Comparison of ENCODE assay signal across 32 cellular contexts in the genomic region with DNA sequence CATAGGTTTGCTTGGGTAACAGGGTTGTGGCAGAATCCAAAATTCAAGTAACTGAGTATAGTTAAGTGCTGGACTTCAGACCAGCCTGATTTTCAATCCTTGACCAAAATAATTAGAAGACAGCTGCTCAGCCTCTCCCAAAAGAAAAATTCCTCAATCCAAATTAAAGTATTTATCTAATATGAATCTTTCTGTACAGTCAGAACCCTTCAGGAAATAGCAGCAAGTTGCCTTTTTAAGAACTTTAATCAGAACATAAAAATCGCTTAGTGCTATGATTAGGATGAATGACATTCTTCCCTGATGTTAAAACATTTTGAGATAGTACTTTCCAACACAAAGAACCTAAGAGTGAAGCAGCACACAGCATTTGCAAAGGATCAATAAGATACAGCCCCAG.
"Had no signal": no experiment of that assay in that cellular context is flagged by ENCODE, and none has a peak within 500 bp of the region (broad histone marks: within the 10 kb centered on the region; RNA-seq: fewer than 3 reads in every experiment).

No MANE protein-coding gene starts in this region.

- H3K27ac ChIP-seq: gastrocnemius medialis, right lobe of liver, thyroid gland, upper lobe of left lung had no signal

- H3K36me3 ChIP-seq: right lobe of liver, thyroid gland, upper lobe of left lung had no signal

- H3K27me3 ChIP-seq: esophagus squamous epithelium, gastrocnemius medialis, right lobe of liver, thyroid gland, upper lobe of left lung had no signal

- H3K9me3 Mint-ChIP-seq: activated naive CD4-positive, alpha-beta T cell treated with anti-CD3 and anti-CD28 coated beads, Interleukin-2, amount 50 U/mL, for 24 hours; activated naive CD8-positive, alpha-beta T cell treated with anti-CD3 and anti-CD28 coated beads, Interleukin-2, amount 50 U/mL, for 24 hours; activated T-helper 2 cell treated with anti-CD3 and anti-CD28 coated beads, Interferon-gamma antibody, Interleukin-2, Interleukin-4, amounts not matched to agents 10 μg/mL and 5 μg/mL and 100 μg/mL, durations not matched to agents 14 hours and 24 hours and 36 hours; central memory CD8-positive, alpha-beta T cell; naive thymus-derived CD8-positive, alpha-beta T cell; neural crest cell; stimulated activated memory B cell treated with anti-CD40 and anti-IgM and Interleukin-4, amounts not matched to agents 10 μg/mL and 1 μg/mL and 100 μg/mL, for 72 hours; stimulated activated naive CD8-positive, alpha-beta T cell treated with anti-CD3 and anti-CD28 coated beads, Interleukin-15, amount 100 ng/mL, for 72 hours; WTC11 had no signal

- H3K4me3 ChIP-seq: esophagus squamous epithelium, gastrocnemius medialis, right lobe of liver, thyroid gland, upper lobe of left lung had no signal

- H3K4me3 Mint-ChIP-seq: activated CD8-positive, alpha-beta memory T cell treated with anti-CD3 and anti-CD28 coated beads, Interleukin-2, amount 10 ng/mL, durations not matched to agents 7 days and 5 days; activated CD8-positive, alpha-beta T cell treated with anti-CD3 and anti-CD28 coated beads, Interleukin-2, amount 10 ng/mL, durations not matched to agents 7 days and 5 days; activated naive CD8-positive, alpha-beta T cell treated with anti-CD3 and anti-CD28 coated beads, Interleukin-2, amount 50 U/mL, for 24 hours; central memory CD8-positive, alpha-beta T cell; naive thymus-derived CD8-positive, alpha-beta T cell; neural crest cell; stimulated activated memory B cell treated with anti-CD40 and anti-IgM and Interleukin-4, amounts not matched to agents 10 μg/mL and 1 μg/mL and 100 μg/mL, for 72 hours; stimulated activated naive CD8-positive, alpha-beta T cell treated with anti-CD3 and anti-CD28 coated beads, Interleukin-15, amount 100 ng/mL, for 72 hours; WTC11 had no signal

- DNase-seq: activated CD8-positive, alpha-beta memory T cell treated with anti-CD3 and anti-CD28 coated beads, Interleukin-2, amount 10 ng/mL, durations not matched to agents 7 days and 5 days; activated CD8-positive, alpha-beta T cell treated with anti-CD3 and anti-CD28 coated beads, Interleukin-2, amount 10 ng/mL, durations not matched to agents 7 days and 5 days; activated naive CD8-positive, alpha-beta T cell treated with anti-CD3 and anti-CD28 coated beads, Interleukin-2, amount 50 U/mL, for 24 hours; activated T-cell treated with anti-CD3 and anti-CD28 coated beads, Interleukin-2, amount 50 U/mL, for 48 hours; amygdala; dermis blood vessel endothelial cell; effector CD4-positive, alpha-beta T cell; esophagus squamous epithelium; gastrocnemius medialis; glutamatergic neuron; islet precursor cell; left cardiac atrium; left ventricle myocardium superior; midbrain; naive thymus-derived CD8-positive, alpha-beta T cell; occipital lobe; right lobe of liver; small intestine; stimulated activated CD4-positive, alpha-beta T cell treated with anti-CD3 and anti-CD28 coated beads, Interleukin-1b, Interleukin-23, amount 100 ng/mL, for 48 hours; stimulated activated CD4-positive, alpha-beta T cell treated with anti-CD3 and anti-CD28 coated beads, Interleukin-4, amount 100 ng/mL, for 4 hours; stimulated activated CD8-positive, alpha-beta memory T cell treated with anti-CD3 and anti-CD28 coated beads, Interleukin-4, amount 100 ng/mL, for 48 hours; stimulated activated naive CD8-positive, alpha-beta T cell treated with anti-CD3 and anti-CD28 coated beads, Interleukin-15, amount 100 ng/mL, for 72 hours; substantia nigra; T-helper 2 cell; thyroid gland; upper lobe of left lung had no signal

- H3K27me3 Mint-ChIP-seq: activated naive CD4-positive, alpha-beta T cell treated with anti-CD3 and anti-CD28 coated beads, Interleukin-2, amount 50 U/mL, for 24 hours; central memory CD8-positive, alpha-beta T cell had no signal

- H3K9me3 ChIP-seq: esophagus squamous epithelium, gastrocnemius medialis, right lobe of liver, thyroid gland, upper lobe of left lung had no signal

- H3K27ac Mint-ChIP-seq: activated CD8-positive, alpha-beta memory T cell treated with anti-CD3 and anti-CD28 coated beads, Interleukin-2, amount 10 ng/mL, durations not matched to agents 7 days and 5 days; activated CD8-positive, alpha-beta T cell treated with anti-CD3 and anti-CD28 coated beads, Interleukin-2, amount 10 ng/mL, durations not matched to agents 7 days and 5 days; activated naive CD4-positive, alpha-beta T cell treated with anti-CD3 and anti-CD28 coated beads, Interleukin-2, amount 50 U/mL, for 24 hours; activated naive CD8-positive, alpha-beta T cell treated with anti-CD3 and anti-CD28 coated beads, Interleukin-2, amount 50 U/mL, for 24 hours; activated T-helper 2 cell treated with anti-CD3 and anti-CD28 coated beads, Interferon-gamma antibody, Interleukin-2, Interleukin-4, amounts not matched to agents 10 μg/mL and 5 μg/mL and 100 μg/mL, durations not matched to agents 14 hours and 24 hours and 36 hours; stimulated activated memory B cell treated with anti-CD40 and anti-IgM and Interleukin-4, amounts not matched to agents 10 μg/mL and 1 μg/mL and 100 μg/mL, for 72 hours; stimulated activated naive CD8-positive, alpha-beta T cell treated with anti-CD3 and anti-CD28 coated beads, Interleukin-15, amount 100 ng/mL, for 72 hours had no signal
